19 cellular contexts compared by ENCODE assay signal in the genomic region with DNA sequence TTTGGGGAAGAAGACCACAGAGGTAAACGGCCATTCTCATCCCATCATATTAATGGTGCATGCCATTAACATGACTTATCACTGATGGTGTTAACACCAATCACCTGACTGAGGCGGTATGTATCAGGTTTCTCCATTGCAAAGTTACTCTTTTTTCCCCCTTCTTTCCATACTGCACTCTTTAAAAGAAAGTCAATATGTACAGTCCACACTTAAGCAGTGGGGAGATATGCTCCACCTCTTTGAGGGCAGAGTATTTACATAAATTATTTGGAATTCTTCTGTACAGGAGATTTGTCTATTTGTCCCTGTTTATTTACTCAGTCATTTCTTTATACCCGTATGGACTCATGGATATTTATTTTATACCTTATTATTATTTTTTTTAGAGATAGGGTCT.
"Had no signal": no experiment of that assay in that cellular context is flagged by ENCODE, and none has a peak within 500 bp of the region (broad histone marks: within the 10 kb centered on the region; RNA-seq: fewer than 3 reads in every experiment).

No MANE protein-coding gene starts in this region.

- H3K9ac ChIP-seq: KMS-11, SK-N-SH had no signal

- H3K9me2 ChIP-seq: SK-N-SH had no signal

- H3K4me3 ChIP-seq: K562, MG63 had no signal

- H3K4me3 Mint-ChIP-seq: IgD-negative memory B cell had no signal

- DNase-seq: MG63, NCI-H1092 treated with DMSO at 0.1 percent for 48 hours, NCI-H1436, NCI-H187, NCI-H2029, NCI-H2081 treated with DMSO at 0.1 percent for 48 hours, NCI-H2171, NCI-H226, NCI-H446, NCI-H510A, NCI-H524 treated with DMSO at 0.1 percent for 48 hours, NCI-H69, NCI-H774, SHP77, SK-N-SH, T-helper 1 cell had no signal

- H3K27me3 ChIP-seq: MG63 had no signal

- H3K9me3 Mint-ChIP-seq: IgD-negative memory B cell had no signal

- H3K36me3 ChIP-seq: MG63 had no signal

- H3K27me3 Mint-ChIP-seq: IgD-negative memory B cell had no signal

- H3K36me3 Mint-ChIP-seq: IgD-negative memory B cell had no signal

- H3K4me2 ChIP-seq: KMS-11, SK-N-SH had no signal

- H3K27ac Mint-ChIP-seq: IgD-negative memory B cell had no signal

- H3K9me3 ChIP-seq: MG63, SK-N-SH had no signal
